ENCODE assay signal across 20 cellular contexts in the genomic region with DNA sequence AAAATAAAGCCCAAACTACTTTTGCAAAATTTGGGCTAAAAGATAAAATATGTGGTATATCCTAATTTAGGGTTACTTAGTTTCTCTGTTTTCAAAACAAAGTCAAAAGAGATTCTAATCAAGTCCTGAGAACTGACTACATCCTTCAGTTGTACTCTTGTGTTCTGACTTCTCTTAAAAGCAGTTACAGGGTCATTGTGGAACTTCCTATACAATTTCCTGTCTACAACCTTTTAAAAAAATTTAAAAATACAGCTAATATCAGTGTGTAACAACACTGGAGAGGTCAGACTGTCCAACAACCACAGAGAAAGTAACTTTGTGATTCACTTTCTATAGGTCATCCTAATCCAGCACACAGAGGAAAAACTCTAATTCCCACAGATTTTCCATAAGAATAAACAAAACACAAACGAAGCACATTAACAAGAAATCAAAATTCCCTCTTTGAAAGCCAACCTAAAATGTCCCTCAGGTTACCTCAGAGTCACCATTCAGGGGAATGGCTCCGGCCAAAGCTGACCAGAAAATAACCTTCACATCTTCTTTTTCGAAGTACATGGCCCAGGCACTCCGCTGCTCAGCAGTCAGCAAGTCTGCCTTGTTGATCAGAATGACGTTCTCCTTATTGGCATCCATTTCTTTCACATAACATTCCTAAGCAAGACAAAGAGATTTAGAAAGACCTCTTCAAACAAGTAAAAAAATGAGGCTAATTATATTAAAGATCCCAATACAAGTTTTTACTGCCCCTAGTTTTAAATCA.
"Had no signal": no experiment of that assay in that cellular context is flagged by ENCODE, and none has a peak within 500 bp of the region (broad histone marks: within the 10 kb centered on the region; RNA-seq: fewer than 3 reads in every experiment).

No MANE protein-coding gene starts in this region.

- H3K27me3 ChIP-seq: esophagus squamous epithelium, foreskin keratinocyte, heart left ventricle, sigmoid colon, thyroid gland, vagina had no signal

- H3K4me3 Mint-ChIP-seq: activated naive CD8-positive, alpha-beta T cell treated with anti-CD3 and anti-CD28 coated beads, Interleukin-2, amount 50 U/mL, for 24 hours; immature natural killer cell; neural crest cell had no signal

- H3K4me1 ChIP-seq: foreskin keratinocyte, psoas muscle, sigmoid colon, thyroid gland, vagina had no signal

- H3K27ac ChIP-seq: foreskin keratinocyte, psoas muscle, sigmoid colon, thyroid gland, vagina had no signal

- FAIRE-seq: endometrium, TTC549 had no signal

- ATAC-seq: activated naive CD8-positive, alpha-beta T cell treated with anti-CD3 and anti-CD28 coated beads, Interleukin-2, amount 50 U/mL, for 24 hours; foreskin keratinocyte; psoas muscle had no signal

- H3K9me3 Mint-ChIP-seq: activated naive CD8-positive, alpha-beta T cell treated with anti-CD3 and anti-CD28 coated beads, Interleukin-2, amount 50 U/mL, for 24 hours; immature natural killer cell; neural crest cell had no signal

- H3K27ac Mint-ChIP-seq: activated naive CD8-positive, alpha-beta T cell treated with anti-CD3 and anti-CD28 coated beads, Interleukin-2, amount 50 U/mL, for 24 hours; immature natural killer cell had no signal

- H3K4me1 Mint-ChIP-seq: neural crest cell had no signal

- H3K27me3 Mint-ChIP-seq: activated naive CD8-positive, alpha-beta T cell treated with anti-CD3 and anti-CD28 coated beads, Interleukin-2, amount 50 U/mL, for 24 hours had no signal

- H3K9me3 ChIP-seq: esophagus squamous epithelium, psoas muscle, sigmoid colon, thyroid gland, vagina had no signal

- DNase-seq: activated CD8-positive, alpha-beta memory T cell treated with anti-CD3 and anti-CD28 coated beads, Interleukin-2, amount 50 U/mL, for 4 hours; activated naive CD4-positive, alpha-beta T cell treated with Interleukin-2 at 50 U/mL for 16 hours; activated naive CD8-positive, alpha-beta T cell treated with anti-CD3 and anti-CD28 coated beads, Interleukin-2, amount 50 U/mL, for 24 hours; aorta; cerebellar nuclear complex; esophagus squamous epithelium; foreskin keratinocyte; heart left ventricle; immature natural killer cell; midbrain; psoas muscle; SIG-M5; sigmoid colon; stimulated activated CD4-positive, alpha-beta T cell treated with anti-CD3 and anti-CD28 coated beads, Interleukin-1b, Interleukin-23, amount 100 ng/mL, for 48 hours; thyroid gland had no signal

- H3K4me3 ChIP-seq: esophagus squamous epithelium, heart left ventricle, lung, psoas muscle, sigmoid colon, thyroid gland, vagina had no signal
